ENCODE assay signal across 1 cellular context in genomic region chr2:233566141-233566956, GRCh38.
TF ChIP-seq lines count a peak whose summit lies in the region.

Gene USP40, minus strand, starts transcription at chr2:233566782. Its CDS starts 1,228 bp downstream, at chr2:233565554.

TF ChIP-seq in H1, 55 proteins besides CTCF, POLR2A, EP300 and RAD21 (continued from another document):
- TF ChIP-seq FOSL1 (IDR thresholded peaks at IDR 0.05; ENCODE audit: insufficient read depth, low read depth, low read length) (no peak), KDM1A (IDR thresholded peaks at IDR 0.05; ENCODE audit: borderline replicate concordance, low read length) (no peak), CBX5 (IDR thresholded peaks at IDR 0.05; ENCODE audit: low read depth, low read length) (no peak), NRF1 (IDR thresholded peaks at IDR 0.05; ENCODE audit: low read depth, low read length) (no peak), TAF1 (IDR thresholded peaks at IDR 0.05; ENCODE audit: low read depth, low read length) (peak; percentile 95), RFX5 (IDR thresholded peaks at IDR 0.05; ENCODE audit: borderline replicate concordance, low read depth, low read length) (no peak), JUND (IDR thresholded peaks at IDR 0.05; ENCODE audit: low read length) (no peak), POU5F1 (IDR thresholded peaks at IDR 0.05; ENCODE audit: low read depth, low read length) (no peak), BACH1 (IDR thresholded peaks at IDR 0.05; ENCODE audit: low read length) (no peak), CHD2 (IDR thresholded peaks at IDR 0.05; ENCODE audit: low read length) (no peak), RNF2 (IDR thresholded peaks at IDR 0.05; ENCODE audit: borderline replicate concordance, low read depth, low read length, missing control alignments, poor library complexity, severe bottlenecking) (no peak), SP4 (IDR thresholded peaks at IDR 0.05; ENCODE audit: low read length) (0 out of 2 replicates have a peak, but pooled peaks have one; percentile 70), CHD7 (IDR thresholded peaks at IDR 0.05; ENCODE audit: insufficient replicate concordance, low read length) (no peak), ZNF274 (IDR thresholded peaks at IDR 0.05; ENCODE audit: borderline replicate concordance, extremely low read depth, low read length) (no peak), SIRT6 (IDR thresholded peaks at IDR 0.05; ENCODE audit: low read length) (no peak), RBBP5 (IDR thresholded peaks at IDR 0.05; ENCODE audit: borderline replicate concordance, low read depth, low read length) (peak; percentile 92; the same call in 1 of the 2 replicates), BCL11A (IDR thresholded peaks at IDR 0.05; ENCODE audit: low read depth in 2 of 2, low read length in 2 of 2) (no peak), NANOG (IDR thresholded peaks at IDR 0.05; ENCODE audit: insufficient read depth, low read depth, low read length, poor library complexity, severe bottlenecking) (no peak), HDAC2 (IDR thresholded peaks at IDR 0.05; ENCODE audit: borderline replicate concordance in 1 of 2, low read depth in 2 of 2, low read length in 2 of 2) (no peak), GTF2F1 (IDR thresholded peaks at IDR 0.05; ENCODE audit: borderline replicate concordance, low read depth, low read length) (no peak), SIN3A (conservative IDR thresholded peaks at IDR 0.05 in 1 of 2, IDR thresholded peaks at IDR 0.05 in 1 of 2; ENCODE audit: low read depth in 1 of 2, low read length in 2 of 2) (0 out of 4 replicates have a peak, but pooled peaks of 1 of the 2 experiments have one; percentile 42), YY1 (IDR thresholded peaks at IDR 0.05; ENCODE audit: low read depth, low read length) (peak; percentile 97), SRF (IDR thresholded peaks at IDR 0.05; ENCODE audit: low read depth, low read length) (0 out of 2 replicates have a peak, but pooled peaks have one; percentile 11), MAFK (IDR thresholded peaks at IDR 0.05; ENCODE audit: low read depth, low read length) (no peak), TEAD4 (IDR thresholded peaks at IDR 0.05; ENCODE audit: low read depth, low read length) (no peak), SAP30 (IDR thresholded peaks at IDR 0.05; ENCODE audit: insufficient read depth, insufficient replicate concordance, low read length) (no peak), USF2 (IDR thresholded peaks at IDR 0.05; ENCODE audit: low read length) (no peak), JUN (IDR thresholded peaks at IDR 0.05; ENCODE audit: low read depth, low read length) (no peak), KDM5A (IDR thresholded peaks at IDR 0.05; ENCODE audit: low read length) (no peak), SIX5 (IDR thresholded peaks at IDR 0.05; ENCODE audit: low read depth, low read length) (peak; percentile 49; the same call in 1 of the 2 replicates), CTBP2 (IDR thresholded peaks at IDR 0.05; ENCODE audit: borderline replicate concordance, insufficient read depth, insufficient read length, low read length) (no peak), SP2 (IDR thresholded peaks at IDR 0.05; ENCODE audit: low read length) (no peak), PHF8 (conservative IDR thresholded peaks at IDR 0.05; ENCODE audit: low read depth, low read length) (peak; percentile 86), GABPA (IDR thresholded peaks at IDR 0.05; ENCODE audit: borderline replicate concordance, insufficient read depth, low read length) (no peak), CEBPB (IDR thresholded peaks at IDR 0.05; ENCODE audit: low read depth, low read length) (no peak), EGR1 (IDR thresholded peaks at IDR 0.05; ENCODE audit: borderline replicate concordance, low read depth, low read length) (no peak)
- TF ChIP-seq, protein P1, sequence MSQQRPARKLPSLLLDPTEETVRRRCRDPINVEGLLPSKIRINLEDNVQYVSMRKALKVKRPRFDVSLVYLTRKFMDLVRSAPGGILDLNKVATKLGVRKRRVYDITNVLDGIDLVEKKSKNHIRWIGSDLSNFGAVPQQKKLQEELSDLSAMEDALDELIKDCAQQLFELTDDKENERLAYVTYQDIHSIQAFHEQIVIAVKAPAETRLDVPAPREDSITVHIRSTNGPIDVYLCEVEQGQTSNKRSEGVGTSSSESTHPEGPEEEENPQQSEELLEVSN (IDR thresholded peaks at IDR 0.05) = no peak
